Comparison of ENCODE assay signal across 21 cellular contexts in genomic region chr4:84767163-84767562, GRCh38.
A peak's percentile ranks its signal among the peaks of the same experiment; 100 is the strongest.
DNase-seq lines count a peak whose midpoint lies in the region; ATAC-seq, FAIRE-seq and TF ChIP-seq lines count a peak whose summit lies in the region.
"Had no signal": no experiment of that assay in that cellular context is flagged by ENCODE, and none has a peak within 500 bp of the region (broad histone marks: within the 10 kb centered on the region; RNA-seq: fewer than 3 reads in every experiment).

No MANE protein-coding gene starts in this region.

- no peak overlapping the region for H3K4me2 ChIP-seq in GM12878 (ENCODE audit: control insufficient read depth, insufficient read depth)

- CTCF ChIA-PET in activated CD4-positive, alpha-beta T cell treated with anti-CD3 and anti-CD28 coated beads for 36 hours (lab: Charles Lee), result no interaction called here
- CTCF ChIA-PET in MCF 10A (lab: Yijun Ruan, JAX), result interaction anchor here (0.7 to 1.9 kb wide), 5 partner anchors 17 to 205 kb away, joined by 3 to 7 read pairs (median 5); partner anchors contain the start of gene CDS1
- CTCF ChIA-PET in GM12878 (lab: Yijun Ruan, JAX), result no interaction called here

- no peak for DNase-seq in activated CD4-positive, alpha-beta T cell treated with anti-CD3 and anti-CD28 coated beads for 36 hours
- DNase-seq in activated CD4-positive, alpha-beta T cell treated with anti-CD3 and anti-CD28 coated beads, Interleukin-2, amount 50 U/mL, for 4 hours, result no peak
- DNase-seq in MCF 10A (ENCODE audit: unreplicated experiment) (no peak), breast epithelium (ENCODE audit: low spot score in 2 of 2) (no peak), GM12878 (ENCODE audit: low read depth, low spot score) (no peak), hepatic stellate cell (ENCODE audit: low spot score) (no peak), immature natural killer cell (no peak), prostate gland (ENCODE audit: low spot score) (no peak)
- DNase-seq: CD8-positive, alpha-beta T cell; COR-L47; DMS153; DMS79 treated with DMSO at 0.1 percent for 48 hours; EL; GOT3 had no signal

- in situ Hi-C loops in GM12878 (cut with MboI), result no loop called here

- no peaks in the 10 kb centered on the region for H3K9me3 Mint-ChIP-seq in activated CD4-positive, alpha-beta T cell treated with anti-CD3 and anti-CD28 coated beads for 36 hours (ENCODE audit: low read depth)
- H3K9me3 Mint-ChIP-seq in MCF 10A (ENCODE audit: unreplicated experiment) (no peaks in the 10 kb centered on the region), immature natural killer cell (peaks cover 1 to 15% (median 9%) of the 10 kb centered on the region in 6 donors)
- H3K9me3 Mint-ChIP-seq: CD8-positive, alpha-beta T cell had no signal

- no peak overlapping the region for H2AFZ ChIP-seq in GM12878 (ENCODE audit: control insufficient read depth, low read depth, low read length)

- no peak for TF ChIP-seq EP300 in GM12878 (IDR thresholded peaks at IDR 0.05; ENCODE audit: borderline replicate concordance in 1 of 2, control insufficient read depth in 1 of 2, low read depth in 2 of 2, low read length in 2 of 2)

- WGBS in GM12878 (ENCODE audit: insufficient coverage, insufficient replicate concordance, low lambda C conversion rate, missing lambda C conversion rate), result 1% methylated on average over 3 of the region's 3 CpGs
- WGBS in prostate gland, result 84% methylated on average over 3 of the region's 3 CpGs

- no peaks in the 10 kb centered on the region for H3K27me3 ChIP-seq in breast epithelium
- no peaks in the 10 kb centered on the region for H3K27me3 ChIP-seq in GM12878 (replicated peaks in 1 of 2; ENCODE audit: control insufficient read depth in 2 of 2, insufficient read depth in 2 of 2, low read length in 1 of 2)
- H3K27me3 ChIP-seq in prostate gland (replicated peaks; ENCODE audit: insufficient read depth), result no peaks in the 10 kb centered on the region

- H3K4me3 ChIP-seq in breast epithelium (no peak overlapping the region), GM12878 (no peak overlapping the region), prostate gland (no peak overlapping the region)
- H3K4me3 ChIP-seq: HAP-1 had no signal

- RAD21 ChIA-PET in GM12878 (lab: Charles Lee; ENCODE audit: unreplicated experiment), result no interaction called here

- intact Hi-C loops in activated CD4-positive, alpha-beta T cell treated with anti-CD3 and anti-CD28 coated beads for 36 hours (cut with DNase I, micrococcal nuclease), result no loop called here
- intact Hi-C loops in MCF 10A (cut with micrococcal nuclease), result no loop called here
- intact Hi-C loops in breast epithelium (cut with DNase I; ENCODE audit: low total_unique reads), result no loop called here
- intact Hi-C loops in GM12878 (cut with micrococcal nuclease; ENCODE audit: unreplicated experiment), result no loop called here
- intact Hi-C loops in prostate gland (cut with DNase I), result no loop called here

- no peaks in the 10 kb centered on the region for H4K20me1 ChIP-seq in GM12878 (ENCODE audit: control insufficient read depth, insufficient read depth)

- H3K27ac Mint-ChIP-seq in activated CD4-positive, alpha-beta T cell treated with anti-CD3 and anti-CD28 coated beads for 36 hours, result no peak overlapping the region
- H3K27ac Mint-ChIP-seq in MCF 10A (ENCODE audit: low read depth, unreplicated experiment) (peak overlapping the region; percentile 55), immature natural killer cell (no peak overlapping the region)
- H3K27ac Mint-ChIP-seq: CD8-positive, alpha-beta T cell had no signal

- H3K27ac ChIP-seq in breast epithelium (no peak overlapping the region), GM12878 (ENCODE audit: control insufficient read depth, insufficient read depth) (no peak overlapping the region), prostate gland (no peak overlapping the region)
- H3K27ac ChIP-seq: 22Rv1 had no signal

- no peaks in the 10 kb centered on the region for H3K4me1 Mint-ChIP-seq in activated CD4-positive, alpha-beta T cell treated with anti-CD3 and anti-CD28 coated beads for 36 hours
- H3K4me1 Mint-ChIP-seq in MCF 10A (ENCODE audit: insufficient read depth, unreplicated experiment) (no peaks in the 10 kb centered on the region), immature natural killer cell (no peaks in the 10 kb centered on the region)
- H3K4me1 Mint-ChIP-seq: CD14-positive monocyte had no signal

- no peak for TF ChIP-seq CTCF in MCF 10A (IDR thresholded peaks at IDR 0.05; ENCODE audit: unreplicated experiment)
- TF ChIP-seq CTCF in breast epithelium (IDR thresholded peaks at IDR 0.05), result no peak
- TF ChIP-seq CTCF in GM12878 (IDR thresholded peaks at IDR 0.05 in 2 of 3, conservative IDR thresholded peaks at IDR 0.05 in 1 of 3; ENCODE audit: control insufficient read depth in 2 of 3, extremely low read depth in 1 of 3, insufficient read depth in 1 of 3, low read depth in 3 of 3, low read length in 3 of 3), result no peak
- TF ChIP-seq CTCF in prostate gland (IDR thresholded peaks at IDR 0.05), result no peak

- H3K4me1 ChIP-seq in breast epithelium (no peaks in the 10 kb centered on the region), GM12878 (ENCODE audit: control insufficient read depth, insufficient read depth, low read length) (no peaks in the 10 kb centered on the region), prostate gland (replicated peaks) (no peaks in the 10 kb centered on the region)

- H3K79me2 ChIP-seq in GM12878 (ENCODE audit: control insufficient read depth, insufficient read depth, low read length), result no peaks in the 10 kb centered on the region

- POLR2A ChIA-PET in activated CD4-positive, alpha-beta T cell treated with anti-CD3 and anti-CD28 coated beads for 36 hours (lab: Charles Lee), result interaction anchor here (0.7 kb wide), 2 partner anchors 14 to 36 kb away, joined by 3 read pairs; no protein-coding TSS in a partner anchor
- POLR2A ChIA-PET in MCF 10A (lab: Yijun Ruan, JAX) (interaction anchor here (0.7 kb wide), 1 partner anchor 1102 kb away, joined by 3 read pairs; no protein-coding TSS in a partner anchor), GM12878 (lab: Charles Lee) (no interaction called here)

- TF ChIP-seq POLR2A in breast epithelium (IDR thresholded peaks at IDR 0.05), result no peak
- TF ChIP-seq POLR2A in GM12878 (IDR thresholded peaks at IDR 0.05; ENCODE audit: low read depth, low read length), result no peak
- TF ChIP-seq POLR2A in prostate gland (IDR thresholded peaks at IDR 0.05), result no peak

- FAIRE-seq in GM12878 (lab: Jason Lieb, UNC), result no peak
- FAIRE-seq: D721Med, G401.6, HepG2, HTR-8/SVneo had no signal

- no peaks in the 10 kb centered on the region for H3K27me3 Mint-ChIP-seq in activated CD4-positive, alpha-beta T cell treated with anti-CD3 and anti-CD28 coated beads for 36 hours
- no peaks in the 10 kb centered on the region for H3K27me3 Mint-ChIP-seq in MCF 10A (ENCODE audit: insufficient read depth, unreplicated experiment)
- no peaks in the 10 kb centered on the region for H3K27me3 Mint-ChIP-seq in immature natural killer cell (ENCODE audit: low read depth in 3 of 3)

- ATAC-seq in activated CD4-positive, alpha-beta T cell treated with anti-CD3 and anti-CD28 coated beads for 36 hours, result peak; percentile 84
- peak; percentile 18; the same call in 1 of the 3 replicates for ATAC-seq in GM12878
- ATAC-seq: CD8-positive, alpha-beta T cell; HepG2 had no signal

- H3K4me3 Mint-ChIP-seq in activated CD4-positive, alpha-beta T cell treated with anti-CD3 and anti-CD28 coated beads for 36 hours, result no peak overlapping the region
- H3K4me3 Mint-ChIP-seq in MCF 10A (ENCODE audit: unreplicated experiment) (no peak overlapping the region), immature natural killer cell (no peak overlapping the region)
- H3K4me3 Mint-ChIP-seq: CD14-positive monocyte; CD8-positive, alpha-beta T cell had no signal

- SMC1A ChIA-PET in GM12878 (lab: Charles Lee; ENCODE audit: uncharacterized antibody, unreplicated experiment), result interaction anchor here (1.1 kb wide), 1 partner anchor 17 kb away, joined by 4 read pairs; no protein-coding TSS in a partner anchor

- BruUV-seq in MCF 10A (replicated peaks; lab: Mats Ljungman, UMichigan) (no TSS peak), GM12878 (replicated peaks; lab: Mats Ljungman, UMichigan) (no TSS peak)

- TF ChIP-seq RAD21 in GM12878 (IDR thresholded peaks at IDR 0.05; ENCODE audit: insufficient read depth, low read depth, low read length), result no peak

- H3K36me3 Mint-ChIP-seq in activated CD4-positive, alpha-beta T cell treated with anti-CD3 and anti-CD28 coated beads for 36 hours (ENCODE audit: low read depth), result no peaks in the 10 kb centered on the region
- peaks cover 37% of the 10 kb centered on the region for H3K36me3 Mint-ChIP-seq in MCF 10A (ENCODE audit: insufficient read depth, unreplicated experiment)
- H3K36me3 Mint-ChIP-seq in immature natural killer cell, result no peaks in the 10 kb centered on the region
- H3K36me3 Mint-ChIP-seq: CD8-positive, alpha-beta T cell had no signal

- no peaks in the 10 kb centered on the region for H3K9me3 ChIP-seq in breast epithelium
- H3K9me3 ChIP-seq in GM12878 (replicated peaks; ENCODE audit: control insufficient read depth, insufficient read depth, low read length), result no peaks in the 10 kb centered on the region
- no peaks in the 10 kb centered on the region for H3K9me3 ChIP-seq in prostate gland
- H3K9me3 ChIP-seq: HAP-1 had no signal

- no peak overlapping the region for H3K9ac ChIP-seq in GM12878 (ENCODE audit: control insufficient read depth, insufficient read depth, low read length)

- H3K36me3 ChIP-seq in breast epithelium (no peaks in the 10 kb centered on the region), GM12878 (ENCODE audit: control insufficient read depth in 2 of 2, insufficient read depth in 2 of 2, low read length in 1 of 2) (no peaks in the 10 kb centered on the region), prostate gland (no peaks in the 10 kb centered on the region)

TF ChIP-seq in GM12878, 131 proteins besides CTCF, POLR2A, EP300 and RAD21 (continues in another document):
- TF ChIP-seq HDAC6 (IDR thresholded peaks at IDR 0.05; ENCODE audit: unreplicated experiment) (no peak), PBX3 (IDR thresholded peaks at IDR 0.05; ENCODE audit: insufficient replicate concordance, low read depth, low read length) (no peak), HDAC2 (IDR thresholded peaks at IDR 0.05) (no peak), BRCA1 (IDR thresholded peaks at IDR 0.05; ENCODE audit: low read depth, low read length) (no peak), ZNF217 (IDR thresholded peaks at IDR 0.05) (no peak), TBL1XR1 (IDR thresholded peaks at IDR 0.05; ENCODE audit: low read depth, low read length) (no peak), NRF1 (conservative IDR thresholded peaks at IDR 0.05; ENCODE audit: low read depth, low read length) (no peak), NBN (IDR thresholded peaks at IDR 0.05) (no peak)
